In genomic region chr11:121614661-121615240, GRCh38 we compare ENCODE assay signal across 25 cellular contexts.
DNase-seq lines count a peak whose midpoint lies in the region; ATAC-seq and TF ChIP-seq lines count a peak whose summit lies in the region.
"Had no signal": no experiment of that assay in that cellular context is flagged by ENCODE, and none has a peak within 500 bp of the region (broad histone marks: within the 10 kb centered on the region; RNA-seq: fewer than 3 reads in every experiment).

No MANE protein-coding gene starts in this region.

- 44% methylated on average over 9 of the region's 10 CpGs for WGBS in mammary epithelial cell (ENCODE audit: low coverage, missing lambda C conversion rate)

- H3K27ac ChIP-seq in mammary epithelial cell (ENCODE audit: insufficient read depth, low read depth, low read length), result no peak overlapping the region
- H3K27ac ChIP-seq: KMS-11, pancreas, upper lobe of left lung had no signal

- H3K4me1 Mint-ChIP-seq in MCF 10A (ENCODE audit: insufficient read depth, unreplicated experiment), result peaks cover 9% of the 10 kb centered on the region
- H3K4me1 Mint-ChIP-seq in activated T-helper 17 cell treated with anti-CD3 and anti-CD28 coated beads, Interleukin-2, amount 50 U/mL, for 72 hours, result no peaks in the 10 kb centered on the region
- H3K4me1 Mint-ChIP-seq: activated CD4-positive, alpha-beta memory T cell treated with anti-CD3 and anti-CD28 coated beads, Interleukin-2, amount 10 ng/mL, durations not matched to agents 7 days and 5 days; activated naive CD4-positive, alpha-beta T cell treated with anti-CD3 and anti-CD28 coated beads, Interleukin-2, amount 10 ng/mL, durations not matched to agents 7 days and 5 days; B cell had no signal

- H3K4me2 ChIP-seq in mammary epithelial cell (ENCODE audit: insufficient read depth, low read depth, low read length), result peak overlapping the region; percentile 15
- H3K4me2 ChIP-seq: KMS-11 had no signal

- peaks cover 17% of the 10 kb centered on the region for H3K36me3 ChIP-seq in mammary epithelial cell (ENCODE audit: insufficient read depth, low read length)
- H3K36me3 ChIP-seq: pancreas had no signal

- TF ChIP-seq CTCF in mammary epithelial cell (conservative IDR thresholded peaks at IDR 0.05 in 1 of 2, IDR thresholded peaks at IDR 0.05 in 1 of 2; ENCODE audit: extremely low read depth in 1 of 2, insufficient read depth in 1 of 2, low read depth in 1 of 2, low read length in 2 of 2), result no peak
- TF ChIP-seq CTCF in MCF 10A (IDR thresholded peaks at IDR 0.05; ENCODE audit: unreplicated experiment), result no peak

- no peaks in the 10 kb centered on the region for H3K9me3 ChIP-seq in mammary epithelial cell (replicated peaks; ENCODE audit: insufficient read depth, low read length)
- H3K9me3 ChIP-seq: pancreas, upper lobe of left lung had no signal

- BruUV-seq in mammary epithelial cell (replicated peaks; lab: Mats Ljungman, UMichigan) (no TSS peak), MCF 10A (replicated peaks; lab: Mats Ljungman, UMichigan) (no TSS peak)

- CTCF ChIA-PET in mammary epithelial cell (lab: Charles Lee; ENCODE audit: low non-redundant PET) (no interaction called here), MCF 10A (lab: Yijun Ruan, JAX) (no interaction called here)

- dilution Hi-C loops in mammary epithelial cell (cut with HindIII; ENCODE audit: low sequenced_read_pairs), result no loop called here

- no peak overlapping the region for H3K27ac Mint-ChIP-seq in MCF 10A (ENCODE audit: low read depth, unreplicated experiment)
- H3K27ac Mint-ChIP-seq in activated T-helper 17 cell treated with anti-CD3 and anti-CD28 coated beads, Interleukin-2, amount 50 U/mL, for 72 hours, result peak overlapping the region; percentile 6
- H3K27ac Mint-ChIP-seq: activated CD4-positive, alpha-beta memory T cell treated with anti-CD3 and anti-CD28 coated beads, Interleukin-2, amount 10 ng/mL, durations not matched to agents 7 days and 5 days; activated naive CD4-positive, alpha-beta T cell treated with anti-CD3 and anti-CD28 coated beads, Interleukin-2, amount 10 ng/mL, durations not matched to agents 7 days and 5 days; B cell had no signal

- H3K9me3 Mint-ChIP-seq in MCF 10A (ENCODE audit: unreplicated experiment), result no peaks in the 10 kb centered on the region
- H3K9me3 Mint-ChIP-seq in activated T-helper 17 cell treated with anti-CD3 and anti-CD28 coated beads, Interleukin-2, amount 50 U/mL, for 72 hours, result no peaks in the 10 kb centered on the region
- H3K9me3 Mint-ChIP-seq: activated CD4-positive, alpha-beta memory T cell treated with anti-CD3 and anti-CD28 coated beads, Interleukin-2, amount 10 ng/mL, durations not matched to agents 7 days and 5 days; activated naive CD4-positive, alpha-beta T cell treated with anti-CD3 and anti-CD28 coated beads, Interleukin-2, amount 10 ng/mL, durations not matched to agents 7 days and 5 days; natural killer cell treated with Interleukin-12 subunit alpha and Interleukin-12 subunit beta and Interleukin-15 and Interleukin-18, amount 100 ng/mL, for 72 hours had no signal

- H3K9ac ChIP-seq in mammary epithelial cell (ENCODE audit: insufficient read depth, low read length), result no peak overlapping the region
- H3K9ac ChIP-seq: KMS-11 had no signal

- DNase-seq in mammary epithelial cell (peak; percentile 24), MCF 10A (ENCODE audit: unreplicated experiment) (no peak), iPS DF 19.7 (ENCODE audit: low read depth, low spot score) (peak; percentile 75), activated gamma-delta T cell treated with Interleukin-2 at 50 U/mL for 16 hours (no peak)
- no peak for DNase-seq in activated effector memory CD4-positive, alpha-beta T cell treated with anti-CD3 and anti-CD28 coated beads, Interleukin-2, amount 50 U/mL, for 16 hours
- DNase-seq: activated CD4-positive, alpha-beta memory T cell treated with anti-CD3 and anti-CD28 coated beads, Interleukin-2, amount 10 ng/mL, durations not matched to agents 7 days and 5 days; activated CD4-positive, CD25-positive, alpha-beta regulatory T cell; activated naive CD4-positive, alpha-beta T cell treated with anti-CD3 and anti-CD28 coated beads, Interleukin-2, amount 10 ng/mL, durations not matched to agents 7 days and 5 days; activated T-cell treated with anti-CD3 and anti-CD28 coated beads, Interleukin-2, amount 50 U/mL, for 1 hour; aorta; left ventricle myocardium superior; NCI-H187; NCI-H748 treated with DMSO at 0.1 percent for 48 hours; pancreas; right cardiac atrium; SHP77; stimulated activated CD4-positive, alpha-beta T cell treated with anti-CD3 and anti-CD28 coated beads, Interleukin-12 subunit alpha, Interleukin-12 subunit beta, amount 100 ng/mL, for 4 hours; stimulated activated CD4-positive, alpha-beta T cell treated with anti-CD3 and anti-CD28 coated beads, Interleukin-4, amount 100 ng/mL, for 4 hours; upper lobe of left lung had no signal

- H3K79me2 ChIP-seq in mammary epithelial cell (ENCODE audit: insufficient read depth, low read length), result no peaks in the 10 kb centered on the region

- no peak overlapping the region for H2AFZ ChIP-seq in mammary epithelial cell (ENCODE audit: low read depth, low read length)

- no peaks in the 10 kb centered on the region for H3K27me3 ChIP-seq in mammary epithelial cell (ENCODE audit: insufficient read depth, low read length)
- H3K27me3 ChIP-seq: pancreas, upper lobe of left lung had no signal

- H3K4me3 ChIP-seq in mammary epithelial cell (replicated peaks in 1 of 3; ENCODE audit: insufficient read depth in 1 of 3, low read depth in 2 of 3, low read length in 3 of 3), result no peak overlapping the region
- H3K4me3 ChIP-seq: pancreas, upper lobe of left lung had no signal

- H3K4me1 ChIP-seq in mammary epithelial cell (ENCODE audit: insufficient read depth, low read length), result peaks cover 16% of the 10 kb centered on the region
- H3K4me1 ChIP-seq: pancreas, upper lobe of left lung had no signal

- no peaks in the 10 kb centered on the region for H4K20me1 ChIP-seq in mammary epithelial cell (ENCODE audit: insufficient read depth, low read length)

- no peak overlapping the region for H3K4me3 Mint-ChIP-seq in MCF 10A (ENCODE audit: unreplicated experiment)
- no peak overlapping the region for H3K4me3 Mint-ChIP-seq in activated T-helper 17 cell treated with anti-CD3 and anti-CD28 coated beads, Interleukin-2, amount 50 U/mL, for 72 hours
- H3K4me3 Mint-ChIP-seq: activated CD4-positive, alpha-beta memory T cell treated with anti-CD3 and anti-CD28 coated beads, Interleukin-2, amount 10 ng/mL, durations not matched to agents 7 days and 5 days; activated naive CD4-positive, alpha-beta T cell treated with anti-CD3 and anti-CD28 coated beads, Interleukin-2, amount 10 ng/mL, durations not matched to agents 7 days and 5 days; B cell; natural killer cell treated with Interleukin-12 subunit alpha and Interleukin-12 subunit beta and Interleukin-15 and Interleukin-18, amount 100 ng/mL, for 72 hours had no signal

- H3K36me3 Mint-ChIP-seq in MCF 10A (ENCODE audit: insufficient read depth, unreplicated experiment), result peaks cover 7% of the 10 kb centered on the region
- peaks cover 99% of the 10 kb centered on the region for H3K36me3 Mint-ChIP-seq in activated T-helper 17 cell treated with anti-CD3 and anti-CD28 coated beads, Interleukin-2, amount 50 U/mL, for 72 hours (ENCODE audit: low read depth)

- in situ Hi-C loops in mammary epithelial cell (cut with MboI; ENCODE audit: low sequenced_read_pairs in 2 of 2), result no loop called here

- H3K27me3 Mint-ChIP-seq in MCF 10A (ENCODE audit: insufficient read depth, unreplicated experiment), result no peaks in the 10 kb centered on the region
- no peaks in the 10 kb centered on the region for H3K27me3 Mint-ChIP-seq in activated T-helper 17 cell treated with anti-CD3 and anti-CD28 coated beads, Interleukin-2, amount 50 U/mL, for 72 hours
- H3K27me3 Mint-ChIP-seq: activated CD4-positive, alpha-beta memory T cell treated with anti-CD3 and anti-CD28 coated beads, Interleukin-2, amount 10 ng/mL, durations not matched to agents 7 days and 5 days; activated naive CD4-positive, alpha-beta T cell treated with anti-CD3 and anti-CD28 coated beads, Interleukin-2, amount 10 ng/mL, durations not matched to agents 7 days and 5 days; B cell; natural killer cell treated with Interleukin-12 subunit alpha and Interleukin-12 subunit beta and Interleukin-15 and Interleukin-18, amount 100 ng/mL, for 72 hours had no signal

- intact Hi-C loops in mammary epithelial cell (cut with micrococcal nuclease), result no loop called here
- intact Hi-C loops in MCF 10A (cut with micrococcal nuclease), result no loop called here

- no peak for ATAC-seq in activated T-helper 17 cell treated with anti-CD3 and anti-CD28 coated beads, Interleukin-2, amount 50 U/mL, for 72 hours (replicated peaks)
- ATAC-seq in HG03460 (IDR thresholded peaks at IDR 0.05; ENCODE audit: unreplicated experiment), result no peak
- ATAC-seq in HG03139 (IDR thresholded peaks at IDR 0.05; ENCODE audit: unreplicated experiment), result no peak
- ATAC-seq: left ventricle myocardium superior; natural killer cell treated with Interleukin-12 subunit alpha and Interleukin-12 subunit beta and Interleukin-15 and Interleukin-18, amount 100 ng/mL, for 72 hours; right cardiac atrium had no signal

- POLR2A ChIA-PET in MCF 10A (lab: Yijun Ruan, JAX), result no interaction called here

Comparison
In these comparisons a context has a peak if more than half of its experiments do, and no peak if none do; other contexts are left out.
1. DNase-seq: peak in mammary epithelial cell (single experiment) and iPS DF 19.7 (single experiment); none in MCF 10A (single experiment), activated effector memory CD4-positive, alpha-beta T cell treated with anti-CD3 and anti-CD28 coated beads, Interleukin-2, amount 50 U/mL, for 16 hours (single experiment) and activated gamma-delta T cell treated with Interleukin-2 at 50 U/mL for 16 hours (single experiment).